In the genomic region with DNA sequence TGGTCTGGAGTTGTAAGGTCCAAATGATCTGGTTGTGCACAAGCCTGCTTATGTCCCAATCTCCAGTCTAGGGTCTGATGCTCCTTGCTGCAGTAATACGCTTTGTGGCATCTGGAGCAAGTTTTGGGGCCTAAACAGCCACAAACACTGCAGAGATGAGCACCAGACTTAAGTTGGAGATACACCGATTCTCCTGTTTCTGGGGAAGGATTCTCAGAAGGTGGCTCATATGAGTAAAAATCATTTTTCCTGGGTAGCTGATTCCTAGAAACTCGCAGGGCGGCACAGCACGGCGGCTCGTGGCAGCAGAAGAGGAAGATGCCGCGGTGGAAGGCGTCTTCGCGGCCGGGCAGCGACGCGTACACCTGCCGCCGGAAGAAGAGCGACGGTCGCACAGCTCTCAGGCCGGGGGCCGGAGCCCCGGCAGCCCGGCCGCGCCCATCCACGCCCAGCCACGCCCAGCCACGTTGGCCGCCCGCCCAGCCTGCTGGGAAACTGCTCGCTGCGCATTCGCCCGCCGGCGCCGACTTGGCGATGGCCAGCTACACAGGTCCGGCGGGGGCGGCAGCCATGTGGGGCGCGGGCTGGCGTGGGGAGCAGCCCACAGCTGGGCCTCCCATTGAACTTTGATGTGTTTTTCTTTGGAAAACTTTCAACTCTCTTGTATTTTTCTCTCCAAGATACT, we compare ENCODE assay signal across 8 cellular contexts.
DNase-seq lines count a peak whose midpoint lies in the region; ATAC-seq and TF ChIP-seq lines count a peak whose summit lies in the region.

No MANE protein-coding gene starts in this region.

- H3K4me3 Mint-ChIP-seq in stimulated activated effector memory CD8-positive, alpha-beta T cell treated with anti-CD3 and anti-CD28 coated beads, Interleukin-12 subunit alpha, Interleukin-12 subunit beta, amount 100 ng/mL, for 72 hours = peak overlapping the region; percentile 63

- H3K9me3 Mint-ChIP-seq in stimulated activated effector memory CD8-positive, alpha-beta T cell treated with anti-CD3 and anti-CD28 coated beads, Interleukin-12 subunit alpha, Interleukin-12 subunit beta, amount 100 ng/mL, for 72 hours = no peaks in the 10 kb centered on the region

- TF ChIP-seq CTCF in body of pancreas (IDR thresholded peaks at IDR 0.05) = no peak
- no peak for TF ChIP-seq CTCF in left lung (IDR thresholded peaks at IDR 0.05)
- no peak for TF ChIP-seq CTCF in gastrocnemius medialis (IDR thresholded peaks at IDR 0.05 in 4 of 5, conservative IDR thresholded peaks at IDR 0.05 in 1 of 5)

- H3K4me3 ChIP-seq in NT2/D1 (ENCODE audit: insufficient read length, low read depth) (peak overlapping the region; percentile 48), body of pancreas (no peak overlapping the region), left lung (peak overlapping the region; percentile 14 to 27), gastrocnemius medialis (peak overlapping the region in 2 of 4 donors; percentile 22 to 38)

- peaks cover 12% of the 10 kb centered on the region for H3K27me3 ChIP-seq in NT2/D1 (ENCODE audit: insufficient read depth, insufficient read length)
- H3K27me3 ChIP-seq in body of pancreas = no peaks in the 10 kb centered on the region
- H3K27me3 ChIP-seq in left lung = peaks cover 28 to 66% of the 10 kb centered on the region in 2 donors
- peaks cover 18 to 29% (median 28%) of the 10 kb centered on the region in 3 donors for H3K27me3 ChIP-seq in gastrocnemius medialis

- TF ChIP-seq POLR2A in body of pancreas (IDR thresholded peaks at IDR 0.05) (peak in 1 of 3 donors; percentile 35), gastrocnemius medialis (IDR thresholded peaks at IDR 0.05) (no peak)

- ATAC-seq in GM19324 (IDR thresholded peaks at IDR 0.05; ENCODE audit: low FRiP score, unreplicated experiment) (peak; percentile 89), HG03280 (IDR thresholded peaks at IDR 0.05; ENCODE audit: unreplicated experiment) (peak; percentile 98), body of pancreas (peak; percentile 84), left lung (peak; percentile 98), gastrocnemius medialis (no peak)
- peak; percentile 95 for ATAC-seq in stimulated activated effector memory CD8-positive, alpha-beta T cell treated with anti-CD3 and anti-CD28 coated beads, Interleukin-12 subunit alpha, Interleukin-12 subunit beta, amount 100 ng/mL, for 72 hours

- no peaks in the 10 kb centered on the region for H3K36me3 Mint-ChIP-seq in stimulated activated effector memory CD8-positive, alpha-beta T cell treated with anti-CD3 and anti-CD28 coated beads, Interleukin-12 subunit alpha, Interleukin-12 subunit beta, amount 100 ng/mL, for 72 hours

- H3K36me3 ChIP-seq in NT2/D1 (ENCODE audit: insufficient read depth, insufficient read length, low read length) (no peaks in the 10 kb centered on the region), body of pancreas (replicated peaks in 1 of 2; ENCODE audit: insufficient read depth in 1 of 2, low read depth in 2 of 2) (no peaks in the 10 kb centered on the region), left lung (no peaks in the 10 kb centered on the region), gastrocnemius medialis (no peaks in the 10 kb centered on the region)

- intact Hi-C loops in body of pancreas (cut with DNase I) = no loop called here
- intact Hi-C loops in left lung (cut with DNase I) = no loop called here
- intact Hi-C loops in gastrocnemius medialis (cut with DNase I; ENCODE audit: low total_unique reads) = no loop called here

- no peak overlapping the region for H3K27ac Mint-ChIP-seq in stimulated activated effector memory CD8-positive, alpha-beta T cell treated with anti-CD3 and anti-CD28 coated beads, Interleukin-12 subunit alpha, Interleukin-12 subunit beta, amount 100 ng/mL, for 72 hours

- DNase-seq in DMS153 treated with DMSO at 0.1 percent for 48 hours (lab: John Stamatoyannopoulos, UW; ENCODE audit: unreplicated experiment) (peak; percentile 45), NT2/D1 (ENCODE audit: low read depth, low spot score) (peak; percentile 77), body of pancreas (peak; percentile 56 to 86 (median 74)), left lung (peak; percentile 73 to 93), gastrocnemius medialis (no peak)
- DNase-seq in stimulated activated effector memory CD8-positive, alpha-beta T cell treated with anti-CD3 and anti-CD28 coated beads, Interleukin-12 subunit alpha, Interleukin-12 subunit beta, amount 100 ng/mL, for 72 hours (ENCODE audit: low spot score in 2 of 2) = peak; percentile 48 to 83

- no peaks in the 10 kb centered on the region for H3K4me1 Mint-ChIP-seq in stimulated activated effector memory CD8-positive, alpha-beta T cell treated with anti-CD3 and anti-CD28 coated beads, Interleukin-12 subunit alpha, Interleukin-12 subunit beta, amount 100 ng/mL, for 72 hours

- 2 to 14% methylated on average over 11 to 46 of the region's 46 CpGs for WGBS in body of pancreas, 2 donors

- H3K4me1 ChIP-seq in NT2/D1 (ENCODE audit: insufficient read depth, insufficient read length) = no peaks in the 10 kb centered on the region
- H3K4me1 ChIP-seq in body of pancreas = peaks cover 8% of the 10 kb centered on the region
- H3K4me1 ChIP-seq in left lung = peaks cover 0 to 6% of the 10 kb centered on the region in 2 donors
- no peaks in the 10 kb centered on the region for H3K4me1 ChIP-seq in gastrocnemius medialis

- peak overlapping the region; percentile 65 for H3K9ac ChIP-seq in NT2/D1 (ENCODE audit: insufficient read length, low read depth)

- in situ Hi-C loops in gastrocnemius medialis (cut with MboI; ENCODE audit: low sequenced_read_pairs in 4 of 4) = no loop called here

- no peak overlapping the region for H3K27ac ChIP-seq in body of pancreas
- no peak overlapping the region for H3K27ac ChIP-seq in left lung
- H3K27ac ChIP-seq in gastrocnemius medialis = no peak overlapping the region

- H3K9me3 ChIP-seq in NT2/D1 (ENCODE audit: insufficient read depth, low read length) (no peaks in the 10 kb centered on the region), body of pancreas (no peaks in the 10 kb centered on the region), left lung (no peaks in the 10 kb centered on the region), gastrocnemius medialis (no peaks in the 10 kb centered on the region)

Comparison
In these comparisons a context has a peak if more than half of its experiments do, and no peak if none do; other contexts are left out.
1. DNase-seq: peak in DMS153 treated with DMSO at 0.1 percent for 48 hours (single experiment), NT2/D1 (single experiment), body of pancreas (4 of 4), left lung (2 of 2) and stimulated activated effector memory CD8-positive, alpha-beta T cell treated with anti-CD3 and anti-CD28 coated beads, Interleukin-12 subunit alpha, Interleukin-12 subunit beta, amount 100 ng/mL, for 72 hours (2 of 2); none in gastrocnemius medialis (0 of 2).
2. ATAC-seq: peak in GM19324 (single experiment), HG03280 (single experiment), body of pancreas (single experiment), left lung (single experiment) and stimulated activated effector memory CD8-positive, alpha-beta T cell treated with anti-CD3 and anti-CD28 coated beads, Interleukin-12 subunit alpha, Interleukin-12 subunit beta, amount 100 ng/mL, for 72 hours (single experiment); none in gastrocnemius medialis (0 of 2).
3. H3K4me3 ChIP-seq: peak in NT2/D1 (single experiment) and left lung (2 of 2); none in body of pancreas (0 of 2).